ENCODE assay signal across 23 cellular contexts in genomic region chr11:10021563-10021962, GRCh38.
A peak's percentile ranks its signal among the peaks of the same experiment; 100 is the strongest.
DNase-seq lines count a peak whose midpoint lies in the region; ATAC-seq, FAIRE-seq and TF ChIP-seq lines count a peak whose summit lies in the region.
"Had no signal": no experiment of that assay in that cellular context is flagged by ENCODE, and none has a peak within 500 bp of the region (broad histone marks: within the 10 kb centered on the region; RNA-seq: fewer than 3 reads in every experiment).

No MANE protein-coding gene starts in this region.

- H2AFZ ChIP-seq in Loucy (ENCODE audit: low read length), result no peak overlapping the region
- H2AFZ ChIP-seq: parathyroid adenoma had no signal

- no peak for TF ChIP-seq POLR2A in GM12892 (IDR thresholded peaks at IDR 0.05; ENCODE audit: low read depth, low read length)

- H3K4me3 ChIP-seq in Loucy (ENCODE audit: low read length, poor library complexity, severe bottlenecking), result peak overlapping the region; percentile 34
- H3K4me3 ChIP-seq: sigmoid colon, thyroid gland had no signal

- H3K9ac ChIP-seq in Loucy (ENCODE audit: low read depth, low read length, poor library complexity, severe bottlenecking), result no peak overlapping the region
- H3K9ac ChIP-seq: KMS-11, parathyroid adenoma had no signal

- peak overlapping the region; percentile 88 for H3K27ac Mint-ChIP-seq in WTC11
- H3K27ac Mint-ChIP-seq: activated naive CD8-positive, alpha-beta T cell treated with anti-CD3 and anti-CD28 coated beads for 36 hours; activated T-helper 2 cell treated with anti-CD3 and anti-CD28 coated beads, Interferon-gamma antibody, Interleukin-2, Interleukin-4, amounts not matched to agents 10 μg/mL and 5 μg/mL and 100 μg/mL, durations not matched to agents 14 hours and 24 hours and 36 hours; effector memory CD8-positive, alpha-beta T cell; natural killer cell; T-cell had no signal

- peak; percentile 6 for DNase-seq in HT-29 (ENCODE audit: low spot score)
- no peak for DNase-seq in WTC11 (ENCODE audit: low spot score)
- DNase-seq in lung microvascular endothelial cell (ENCODE audit: low read depth in 2 of 2), result peak; percentile 47 to 87
- DNase-seq in stimulated activated CD4-positive, alpha-beta T cell treated with anti-CD3 and anti-CD28 coated beads, Interleukin-1b, Interleukin-23, amount 100 ng/mL, for 48 hours, result no peak
- DNase-seq in GM12892 (ENCODE audit: insufficient read length), result no peak
- DNase-seq: activated CD4-positive, alpha-beta T cell treated with anti-CD3 and anti-CD28 coated beads, Interleukin-2, amount 50 U/mL, for 1 hour; activated CD8-positive, alpha-beta memory T cell treated with anti-CD3 and anti-CD28 coated beads, Interleukin-2, amount 50 U/mL, for 4 hours; activated naive CD8-positive, alpha-beta T cell treated with anti-CD3 and anti-CD28 coated beads for 36 hours; DMS79; effector memory CD8-positive, alpha-beta T cell; H9; natural killer cell; NCI-H1092; NCI-H526; sigmoid colon; stimulated activated naive CD4-positive, alpha-beta T cell treated with Interleukin-2 at 50 U/mL for 16 hours; T-cell; thyroid gland had no signal

- CTCF ChIA-PET in WTC11 (lab: Charles Lee), result no interaction called here

- no peak for ATAC-seq in WTC11
- ATAC-seq in HG03139 (IDR thresholded peaks at IDR 0.05; ENCODE audit: unreplicated experiment), result no peak
- ATAC-seq: effector memory CD8-positive, alpha-beta T cell; natural killer cell; T-cell had no signal

- H3K4me1 Mint-ChIP-seq in WTC11, result peaks cover 37% of the 10 kb centered on the region

- H3K27me3 Mint-ChIP-seq in WTC11 (ENCODE audit: low read depth), result no peaks in the 10 kb centered on the region
- H3K27me3 Mint-ChIP-seq: activated naive CD8-positive, alpha-beta T cell treated with anti-CD3 and anti-CD28 coated beads for 36 hours; effector memory CD8-positive, alpha-beta T cell; T-cell had no signal

- H3K9me3 ChIP-seq in Loucy (ENCODE audit: insufficient read depth, low read depth, low read length), result no peaks in the 10 kb centered on the region
- H3K9me3 ChIP-seq: sigmoid colon, thyroid gland had no signal

- 0 out of 2 replicates have a peak, but pooled peaks cover 9% of the 10 kb centered on the region for H3F3A ChIP-seq in Loucy (ENCODE audit: low read depth)

- H3K9me3 Mint-ChIP-seq in WTC11, result no peaks in the 10 kb centered on the region
- H3K9me3 Mint-ChIP-seq: activated naive CD8-positive, alpha-beta T cell treated with anti-CD3 and anti-CD28 coated beads for 36 hours; activated T-helper 2 cell treated with anti-CD3 and anti-CD28 coated beads, Interferon-gamma antibody, Interleukin-2, Interleukin-4, amounts not matched to agents 10 μg/mL and 5 μg/mL and 100 μg/mL, durations not matched to agents 14 hours and 24 hours and 36 hours; effector memory CD8-positive, alpha-beta T cell; H9; natural killer cell; T-cell had no signal

- H3K36me3 Mint-ChIP-seq in WTC11, result no peaks in the 10 kb centered on the region; the same call in 1 of the 2 replicates
- H3K36me3 Mint-ChIP-seq: natural killer cell had no signal

- H3K9me2 ChIP-seq in Loucy (replicated peaks; ENCODE audit: low read depth, low read length), result no peaks in the 10 kb centered on the region

- no peak overlapping the region for H3K4me3 Mint-ChIP-seq in WTC11
- H3K4me3 Mint-ChIP-seq: activated naive CD8-positive, alpha-beta T cell treated with anti-CD3 and anti-CD28 coated beads for 36 hours; effector memory CD8-positive, alpha-beta T cell; H9; natural killer cell; T-cell had no signal

- no peak for FAIRE-seq in GM12892 (lab: Jason Lieb, UNC)

- no peaks in the 10 kb centered on the region for H4K20me1 ChIP-seq in Loucy (ENCODE audit: insufficient read depth, low read length, poor library complexity, severe bottlenecking)

- no peaks in the 10 kb centered on the region for H3K36me3 ChIP-seq in Loucy (ENCODE audit: insufficient read depth, low read length)
- H3K36me3 ChIP-seq: sigmoid colon, thyroid gland had no signal

- H3K27me3 ChIP-seq in Loucy (ENCODE audit: insufficient read depth, low read length, poor library complexity, severe bottlenecking), result no peaks in the 10 kb centered on the region
- H3K27me3 ChIP-seq: sigmoid colon, thyroid gland had no signal

- POLR2A ChIA-PET in WTC11 (lab: Charles Lee), result no interaction called here

- TF ChIP-seq CTCF in Loucy (conservative IDR thresholded peaks at IDR 0.05; ENCODE audit: low read length), result no peak
- TF ChIP-seq CTCF in WTC11 (IDR thresholded peaks at IDR 0.05), result no peak

- H3K4me1 ChIP-seq in Loucy (ENCODE audit: insufficient read depth, low read length, poor library complexity, severe bottlenecking), result peaks cover 30% of the 10 kb centered on the region
- H3K4me1 ChIP-seq: parathyroid adenoma, sigmoid colon had no signal

- peak overlapping the region; percentile 60 for H3K4me2 ChIP-seq in Loucy (ENCODE audit: low read depth, low read length, poor library complexity, severe bottlenecking)
- H3K4me2 ChIP-seq: KMS-11 had no signal

- H3K79me2 ChIP-seq in Loucy (ENCODE audit: insufficient read depth, low read length), result no peaks in the 10 kb centered on the region
- H3K79me2 ChIP-seq: parathyroid adenoma had no signal

TF ChIP-seq in WTC11, 78 proteins besides CTCF, POLR2A, EP300 and RAD21:
- no peak for TF ChIP-seq FOXP4 (CRISPR knock-in tag; IDR thresholded peaks at IDR 0.05)

Comparison
In these comparisons a context has a peak if more than half of its experiments do, and no peak if none do; other contexts are left out.
1. DNase-seq: peak in HT-29 (single experiment) and lung microvascular endothelial cell (2 of 2); none in WTC11 (single experiment), stimulated activated CD4-positive, alpha-beta T cell treated with anti-CD3 and anti-CD28 coated beads, Interleukin-1b, Interleukin-23, amount 100 ng/mL, for 48 hours (single experiment) and GM12892 (single experiment).